8 cellular contexts compared by ENCODE assay signal in genomic region chr15:45587861-45588170, GRCh38. TPM values are rescaled to one million over a fixed set of nuclear protein-coding genes. Genes with fewer than 3 reads are reported as not detected.
A peak's percentile ranks its signal among the peaks of the same experiment; 100 is the strongest.
DNase-seq lines count a peak whose midpoint lies in the region; ATAC-seq and TF ChIP-seq lines count a peak whose summit lies in the region.

No MANE protein-coding gene starts in this region.

- H3K9me3 Mint-ChIP-seq in activated CD4-positive, alpha-beta T cell treated with anti-CD3 and anti-CD28 coated beads, Interleukin-2, amount 10 ng/mL, durations not matched to agents 7 days and 5 days: no peaks in the 10 kb centered on the region

- H3K27me3 ChIP-seq in liver (ENCODE audit: control insufficient read depth in 4 of 4, insufficient read depth in 4 of 4, low read length in 3 of 4): no peaks in the 10 kb centered on the region
- H3K27me3 ChIP-seq in thyroid gland: no peaks in the 10 kb centered on the region

- TF ChIP-seq POLR2A in thyroid gland (IDR thresholded peaks at IDR 0.05): no peak

- in situ Hi-C loops in astrocyte of the cerebellum (cut with HindIII; ENCODE audit: low sequenced_read_pairs): loop anchor here (5.0 kb wide), 1 partner anchor 61 kb away; no protein-coding TSS in a partner anchor

- peak overlapping the region; percentile 95 to 96 for H3K9ac ChIP-seq in liver (ENCODE audit: low read depth in 1 of 2, low read length in 2 of 2)

- intact Hi-C loops in thyroid gland (cut with DNase I): no loop called here

- H3K9me3 ChIP-seq in liver (ENCODE audit: control insufficient read depth in 4 of 4, low read length in 3 of 4) (no peaks in the 10 kb centered on the region), thyroid gland (no peaks in the 10 kb centered on the region)

- peak overlapping the region; percentile 97 for H3K4me3 Mint-ChIP-seq in activated CD4-positive, alpha-beta T cell treated with anti-CD3 and anti-CD28 coated beads, Interleukin-2, amount 10 ng/mL, durations not matched to agents 7 days and 5 days

- peaks cover 40% of the 10 kb centered on the region for H3K4me1 Mint-ChIP-seq in activated CD4-positive, alpha-beta T cell treated with anti-CD3 and anti-CD28 coated beads, Interleukin-2, amount 10 ng/mL, durations not matched to agents 7 days and 5 days

- ATAC-seq in HG03521 (IDR thresholded peaks at IDR 0.05; ENCODE audit: unreplicated experiment): no peak

- TF ChIP-seq CTCF in astrocyte of the cerebellum (IDR thresholded peaks at IDR 0.05; ENCODE audit: low read depth, low read length, missing control alignments) (no peak), liver (IDR thresholded peaks at IDR 0.05; ENCODE audit: low read depth, low read length, missing input control) (no peak), thyroid gland (IDR thresholded peaks at IDR 0.05) (no peak)

- DNase-seq in activated CD4-positive, alpha-beta T cell treated with anti-CD3 and anti-CD28 coated beads, Interleukin-2, amount 10 ng/mL, durations not matched to agents 7 days and 5 days: no peak
- no peak for DNase-seq in activated CD4-positive, alpha-beta T cell treated with anti-CD3 and anti-CD28 coated beads for 4 hours
- DNase-seq in astrocyte of the cerebellum (ENCODE audit: low read depth) (no peak), thyroid gland (no peak), Ammon's horn (ENCODE audit: low spot score) (no peak), SIG-M5 treated with dmso at 0.1 percent for 504 hours (lab: John Stamatoyannopoulos, UW; ENCODE audit: unreplicated experiment) (no peak)

- H3K27ac Mint-ChIP-seq in activated CD4-positive, alpha-beta T cell treated with anti-CD3 and anti-CD28 coated beads, Interleukin-2, amount 10 ng/mL, durations not matched to agents 7 days and 5 days: peak overlapping the region; percentile 100

- POLR2A ChIA-PET in activated CD4-positive, alpha-beta T cell treated with anti-CD3 and anti-CD28 coated beads, Interleukin-2, amount 10 ng/mL, durations not matched to agents 7 days and 5 days (lab: Charles Lee): interaction anchor here (0.6 kb wide), 1 partner anchor 75 kb away, joined by 3 read pairs; no protein-coding TSS in a partner anchor

- H3K4me3 ChIP-seq in astrocyte of the cerebellum (ENCODE audit: low read depth, low read length): peak overlapping the region; percentile 94
- H3K4me3 ChIP-seq in liver (ENCODE audit: low read depth in 1 of 3, low read length in 3 of 3): peak overlapping the region; percentile 77 to 96 (median 87)
- H3K4me3 ChIP-seq in thyroid gland (replicated peaks in 1 of 3): peak overlapping the region; percentile 34 to 99 (median 67)

- under 1% methylated on average over 4 of the region's 4 CpGs for WGBS in liver
- WGBS in thyroid gland, 2 donors: 0% methylated on average over 4 of the region's 4 CpGs

- peaks cover 0 to 5% (median 2%) of the 10 kb centered on the region in 4 donors for H3K36me3 ChIP-seq in liver (ENCODE audit: control insufficient read depth in 4 of 4, insufficient read depth in 3 of 4, low read depth in 1 of 4, low read length in 3 of 4)
- H3K36me3 ChIP-seq in thyroid gland: no peaks in the 10 kb centered on the region

- H3K27me3 Mint-ChIP-seq in activated CD4-positive, alpha-beta T cell treated with anti-CD3 and anti-CD28 coated beads, Interleukin-2, amount 10 ng/mL, durations not matched to agents 7 days and 5 days: no peaks in the 10 kb centered on the region

- H3K4me1 ChIP-seq in liver (ENCODE audit: control insufficient read depth in 4 of 4, insufficient read depth in 4 of 4, low read length in 3 of 4): peaks cover 0 to 27% (median 20%) of the 10 kb centered on the region in 4 donors
- peaks cover 22 to 41% of the 10 kb centered on the region in 2 donors for H3K4me1 ChIP-seq in thyroid gland

- TF ChIP-seq RAD21 in liver (IDR thresholded peaks at IDR 0.05): no peak

- H3K27ac ChIP-seq in liver (ENCODE audit: low read depth in 1 of 2, low read length in 2 of 2) (peak overlapping the region; percentile 97 to 99), thyroid gland (peak overlapping the region; percentile 99 to 100 (median 99))

- CTCF ChIA-PET in activated CD4-positive, alpha-beta T cell treated with anti-CD3 and anti-CD28 coated beads, Interleukin-2, amount 10 ng/mL, durations not matched to agents 7 days and 5 days (lab: Charles Lee): interaction anchor here (0.6 to 2.3 kb wide), 10 partner anchors 9 to 248 kb away, joined by 3 to 9 read pairs (median 3); partner anchors contain the start of gene SQOR

- H3K36me3 Mint-ChIP-seq in activated CD4-positive, alpha-beta T cell treated with anti-CD3 and anti-CD28 coated beads, Interleukin-2, amount 10 ng/mL, durations not matched to agents 7 days and 5 days (ENCODE audit: low read depth): peaks cover 5% of the 10 kb centered on the region

TF ChIP-seq in liver, 16 proteins besides CTCF, POLR2A, EP300 and RAD21:
- TF ChIP-seq YY1 (IDR thresholded peaks at IDR 0.05): no peak
- TF ChIP-seq REST (IDR thresholded peaks at IDR 0.05): no peak

RNA-seq across cellular contexts. Expression of gene BLOC1S6, which starts 0.6 kb away (rescaled TPM):
- 10 to 100 TPM; 28.9 to 29.3 TPM for total RNA-seq in activated CD4-positive, alpha-beta T cell treated with anti-CD3 and anti-CD28 coated beads, Interleukin-2, amount 10 ng/mL, durations not matched to agents 7 days and 5 days
- total RNA-seq in liver: 10 to 100 TPM; 26.6 to 37.0 TPM
- 10 to 100 TPM; 13.3 to 16.4 TPM for polyA plus RNA-seq in liver
- total RNA-seq in thyroid gland: 10 to 100 TPM; 59.7 to 88.7 (median 82.6) TPM

RNA-seq across cellular contexts. Expression of gene SQOR, which starts 47.0 kb away (rescaled TPM):
- total RNA-seq in activated CD4-positive, alpha-beta T cell treated with anti-CD3 and anti-CD28 coated beads, Interleukin-2, amount 10 ng/mL, durations not matched to agents 7 days and 5 days: 10 to 100 TPM; 98.6 to 99.1 TPM
- total RNA-seq in liver: 10 to 100 TPM; 29.6 to 41.7 TPM
- polyA plus RNA-seq in liver: 10 to 100 TPM; 31.1 to 39.1 TPM
- 10 to 100 TPM; 49.8 to 56.6 (median 55.2) TPM for total RNA-seq in thyroid gland
